15 cellular contexts compared by ENCODE assay signal in the genomic region with DNA sequence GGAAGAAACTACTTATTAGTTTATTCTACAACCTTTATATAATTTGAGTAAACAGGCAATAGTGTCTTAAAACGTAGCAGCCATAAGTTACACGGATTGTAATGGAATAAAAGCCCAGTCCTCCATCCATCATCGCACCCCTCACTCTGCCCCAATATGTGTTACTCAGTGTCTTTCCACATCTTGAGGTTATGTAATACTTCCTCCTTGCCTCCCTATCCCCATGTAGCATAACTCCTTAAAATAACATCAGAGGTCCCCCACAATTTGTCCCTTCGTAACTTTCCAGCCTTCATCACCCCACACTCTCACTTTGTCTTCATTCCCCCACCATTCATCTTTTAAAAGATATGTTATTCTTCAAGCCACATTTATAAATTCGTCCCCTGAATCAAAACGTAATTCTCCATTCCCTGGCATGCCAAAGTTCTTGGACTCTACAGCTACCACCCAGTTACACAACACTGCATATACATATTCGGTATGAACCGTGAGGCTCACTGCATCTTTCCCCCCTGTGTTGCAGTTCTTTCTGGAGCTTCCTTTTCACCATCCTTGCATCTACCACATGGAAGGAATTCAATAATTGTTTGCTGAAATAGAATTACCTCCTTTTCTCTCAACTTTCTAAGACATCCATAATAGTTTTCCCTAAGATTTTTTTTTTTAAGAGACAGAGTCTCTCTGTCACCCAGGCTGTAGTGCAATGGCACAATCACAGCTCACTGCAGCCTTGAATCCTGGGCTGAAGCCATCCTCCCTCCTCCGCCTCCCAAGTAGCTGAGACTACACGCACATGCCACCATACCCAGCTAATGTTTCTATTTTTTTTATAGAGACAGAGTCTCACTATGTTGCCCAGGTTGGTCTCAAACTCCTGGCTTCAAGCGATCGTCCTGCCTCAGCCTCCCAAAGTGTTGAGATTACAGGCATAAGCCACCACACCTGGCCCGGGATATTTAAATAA. TPM values are rescaled to one million over a fixed set of nuclear protein-coding genes. Genes with fewer than 3 reads are reported as not detected.
DNase-seq lines count a peak whose midpoint lies in the region; ATAC-seq and TF ChIP-seq lines count a peak whose summit lies in the region.
"Had no signal": no experiment of that assay in that cellular context is flagged by ENCODE, and none has a peak within 500 bp of the region (broad histone marks: within the 10 kb centered on the region; RNA-seq: fewer than 3 reads in every experiment).

No MANE protein-coding gene starts in this region.

- peak overlapping the region; percentile 85 for H3K4me3 Mint-ChIP-seq in nephron progenitor cell
- H3K4me3 Mint-ChIP-seq: activated naive CD8-positive, alpha-beta T cell treated with anti-CD3 and anti-CD28 coated beads for 36 hours; WTC11 had no signal

- H3K36me3 ChIP-seq in left ventricle myocardium inferior (no peaks in the 10 kb centered on the region), vagina (no peaks in the 10 kb centered on the region)

- intact Hi-C loops in left ventricle myocardium inferior (cut with micrococcal nuclease): no loop called here
- intact Hi-C loops in Right ventricle myocardium superior (cut with DNase I): no loop called here
- intact Hi-C loops in vagina (cut with DNase I): loop anchor here (5.0 to 10.0 kb wide), 3 partner anchors 120 to 388 kb away; no protein-coding TSS in a partner anchor

- H3K4me1 ChIP-seq in left ventricle myocardium inferior: peaks cover 20% of the 10 kb centered on the region
- peaks cover 13% of the 10 kb centered on the region for H3K4me1 ChIP-seq in vagina

- DNase-seq in left ventricle myocardium inferior: no peak
- no peak for DNase-seq in Right ventricle myocardium superior
- DNase-seq in nephron progenitor cell: no peak
- no peak for DNase-seq in vagina (ENCODE audit: extremely low spot score in 2 of 2)
- DNase-seq in AG08395 (ENCODE audit: low spot score): no peak
- DNase-seq: activated CD8-positive, alpha-beta memory T cell treated with anti-CD3 and anti-CD28 coated beads, Interleukin-2, amount 50 U/mL, for 48 hours; activated naive CD8-positive, alpha-beta T cell treated with anti-CD3 and anti-CD28 coated beads for 36 hours; DMS 273 treated with DMSO at 0.1 percent for 48 hours; NCI-H2029 treated with DMSO at 0.1 percent for 48 hours; NCI-H82 had no signal

- H3K27me3 Mint-ChIP-seq in nephron progenitor cell (ENCODE audit: low read depth, poor library complexity): peaks cover 31% of the 10 kb centered on the region

- TF ChIP-seq CTCF in left ventricle myocardium inferior (IDR thresholded peaks at IDR 0.05; ENCODE audit: borderline replicate concordance): no peak
- no peak for TF ChIP-seq CTCF in nephron progenitor cell (IDR thresholded peaks at IDR 0.05)
- TF ChIP-seq CTCF in vagina (IDR thresholded peaks at IDR 0.05): no peak

- H3K27ac ChIP-seq in left ventricle myocardium inferior (replicated peaks) (peak overlapping the region; percentile 82), cingulate gyrus (ENCODE audit: low read depth, low read length) (peak overlapping the region; percentile 91), vagina (peak overlapping the region; percentile 97)
- H3K27ac ChIP-seq: SJCRH30 had no signal

- peaks cover 8% of the 10 kb centered on the region for H3K36me3 Mint-ChIP-seq in nephron progenitor cell (ENCODE audit: low read depth)
- H3K36me3 Mint-ChIP-seq: activated naive CD8-positive, alpha-beta T cell treated with anti-CD3 and anti-CD28 coated beads for 36 hours; WTC11 had no signal

- peaks cover 42% of the 10 kb centered on the region for H3K4me1 Mint-ChIP-seq in nephron progenitor cell

- H3K27ac Mint-ChIP-seq in nephron progenitor cell: no peak overlapping the region
- H3K27ac Mint-ChIP-seq: activated naive CD8-positive, alpha-beta T cell treated with anti-CD3 and anti-CD28 coated beads for 36 hours; WTC11 had no signal

- no peaks in the 10 kb centered on the region for H3K9me3 ChIP-seq in left ventricle myocardium inferior (replicated peaks)
- H3K9me3 ChIP-seq in vagina: no peaks in the 10 kb centered on the region
- H3K9me3 ChIP-seq: SJCRH30 had no signal

- H3K27me3 ChIP-seq in left ventricle myocardium inferior (ENCODE audit: low read depth) (peaks cover 77% of the 10 kb centered on the region), vagina (no peaks in the 10 kb centered on the region)
- H3K27me3 ChIP-seq: SJCRH30 had no signal

- H3K9me3 Mint-ChIP-seq in nephron progenitor cell: peaks cover 4% of the 10 kb centered on the region
- H3K9me3 Mint-ChIP-seq: activated naive CD8-positive, alpha-beta T cell treated with anti-CD3 and anti-CD28 coated beads for 36 hours; WTC11 had no signal

- H3K4me3 ChIP-seq in left ventricle myocardium inferior (peak overlapping the region; percentile 71), vagina (peak overlapping the region; percentile 17 to 66)
- H3K4me3 ChIP-seq: SJCRH30 had no signal

- ATAC-seq in Right ventricle myocardium superior (ENCODE audit: poor library complexity) (no peak), HG03159 (IDR thresholded peaks at IDR 0.05; ENCODE audit: unreplicated experiment) (no peak), HG03097 (IDR thresholded peaks at IDR 0.05; ENCODE audit: low FRiP score, unreplicated experiment) (no peak)
- ATAC-seq: WTC11 had no signal

- no peak for TF ChIP-seq POLR2A in vagina (IDR thresholded peaks at IDR 0.05)

RNA-seq across cellular contexts. Expression of a gene that starts 3.4 kb away (rescaled TPM):
- total RNA-seq in left ventricle myocardium inferior (12.4 TPM), Right ventricle myocardium superior (12.7 TPM), vagina (83.0 TPM)
- total RNA-seq: activated naive CD8-positive, alpha-beta T cell treated with anti-CD3 and anti-CD28 coated beads for 36 hours had no signal
